In the genomic region with DNA sequence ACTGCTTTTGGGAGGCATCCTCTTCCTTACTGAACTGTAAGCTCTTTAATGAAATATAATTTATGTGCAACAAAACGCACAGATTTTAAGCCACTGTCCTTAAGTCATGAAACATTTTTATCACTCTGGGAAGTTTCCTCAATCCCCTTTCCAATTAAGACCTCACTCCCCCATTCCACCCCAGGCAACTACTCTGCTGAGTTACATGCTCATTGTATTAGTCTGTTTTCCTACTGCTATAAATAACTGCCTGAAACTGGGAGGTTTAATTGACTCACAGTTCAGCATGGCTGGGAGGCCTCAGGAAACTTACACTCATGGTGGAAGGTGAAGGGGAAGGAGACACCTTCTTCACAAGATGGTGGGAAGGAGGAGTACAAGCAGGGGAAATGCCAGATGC, we compare ENCODE assay signal across 20 cellular contexts. TPM values are rescaled to one million over a fixed set of nuclear protein-coding genes. Genes with fewer than 3 reads are reported as not detected.
DNase-seq lines count a peak whose midpoint lies in the region; ATAC-seq, FAIRE-seq and TF ChIP-seq lines count a peak whose summit lies in the region.
"Had no signal": no experiment of that assay in that cellular context is flagged by ENCODE, and none has a peak within 500 bp of the region (broad histone marks: within the 10 kb centered on the region; RNA-seq: fewer than 3 reads in every experiment).

No MANE protein-coding gene starts in this region.

- no peak overlapping the region for H2BK5ac ChIP-seq in mesenchymal stem cell (ENCODE audit: low read depth, low read length, poor library complexity, severe bottlenecking)

- no peak overlapping the region for H2AFZ ChIP-seq in mesenchymal stem cell (ENCODE audit: low read depth, low read length)

- H3K4me3 Mint-ChIP-seq in HFFc6 (no peak overlapping the region), chondrocyte (ENCODE audit: unreplicated experiment) (no peak overlapping the region)
- H3K4me3 Mint-ChIP-seq: CD4-positive, alpha-beta T cell; H9 had no signal

- intact Hi-C loops in pancreas (cut with DNase I), result no loop called here

- peak overlapping the region; percentile 71 for H3K27ac Mint-ChIP-seq in HFFc6
- peak overlapping the region; percentile 19 for H3K27ac Mint-ChIP-seq in chondrocyte (ENCODE audit: unreplicated experiment)
- H3K27ac Mint-ChIP-seq: CD4-positive, alpha-beta T cell; H9 had no signal

- TF ChIP-seq CTCF in HFFc6 (IDR thresholded peaks at IDR 0.05), result no peak
- no peak for TF ChIP-seq CTCF in chondrocyte (IDR thresholded peaks at IDR 0.05)
- TF ChIP-seq CTCF in pancreas (IDR thresholded peaks at IDR 0.05), result no peak

- no peak overlapping the region for H2BK15ac ChIP-seq in mesenchymal stem cell (ENCODE audit: low read depth, poor library complexity, severe bottlenecking)

- peak overlapping the region; percentile 16 to 43 for H3K18ac ChIP-seq in mesenchymal stem cell (ENCODE audit: low read depth in 1 of 2, low read length in 2 of 2)

- H4K8ac ChIP-seq in mesenchymal stem cell (ENCODE audit: low read length), result no peak overlapping the region

- FAIRE-seq in pancreas (lab: Jason Lieb, UNC), result no peak
- FAIRE-seq: A549, D721Med, GM12878, H1, K562 had no signal

- peak overlapping the region in 1 of 2 experiments; percentile 54 for H2BK12ac ChIP-seq in mesenchymal stem cell (ENCODE audit: low read length in 2 of 2)

- H3K79me1 ChIP-seq in mesenchymal stem cell (replicated peaks; ENCODE audit: low read length, poor library complexity, severe bottlenecking), result no peaks in the 10 kb centered on the region

- no peak overlapping the region for H2AK5ac ChIP-seq in mesenchymal stem cell (ENCODE audit: low read length, severe bottlenecking)

- no peak overlapping the region for H3K4ac ChIP-seq in mesenchymal stem cell (ENCODE audit: low read depth in 1 of 2, low read length in 2 of 2)

- no peak overlapping the region for H2BK120ac ChIP-seq in mesenchymal stem cell (ENCODE audit: low read depth, low read length)

- H3K36me3 Mint-ChIP-seq in HFFc6 (ENCODE audit: low read depth) (peaks cover 25% of the 10 kb centered on the region), chondrocyte (ENCODE audit: low read depth) (peaks cover 3% of the 10 kb centered on the region)

- H3K4me1 Mint-ChIP-seq in HFFc6 (ENCODE audit: low read depth), result peaks cover 83% of the 10 kb centered on the region
- peaks cover 77% of the 10 kb centered on the region for H3K4me1 Mint-ChIP-seq in chondrocyte (ENCODE audit: low read depth)
- H3K4me1 Mint-ChIP-seq: H9 had no signal

- H3K9ac ChIP-seq in mesenchymal stem cell (ENCODE audit: low read length), result no peak overlapping the region

- DNase-seq in EH (ENCODE audit: low read depth) (peak; percentile 83), HFFc6 (peak; percentile 24), chondrocyte (ENCODE audit: low spot score) (no peak), mesenchymal stem cell (peak; percentile 24), GDM1 (lab: John Stamatoyannopoulos, UW) (no peak), NCI-H1417 treated with DMSO at 0.1 percent for 48 hours (lab: John Stamatoyannopoulos, UW) (no peak), pancreas (no peak), NCI-H1436 (lab: John Stamatoyannopoulos, UW) (no peak)
- DNase-seq: AML-193; Caco-2; CD4-positive, alpha-beta T cell; H9 had no signal

- no peak overlapping the region for H3K4me2 ChIP-seq in mesenchymal stem cell (ENCODE audit: low read length, poor library complexity, severe bottlenecking)
- H3K4me2 ChIP-seq: A549 had no signal

- H3K23ac ChIP-seq in mesenchymal stem cell (ENCODE audit: low read length in 2 of 2), result no peak overlapping the region

- 100% methylated on average over 1 of the region's 1 CpG for WGBS in mesenchymal stem cell
- WGBS in pancreas, 2 donors, result 92 to 97% methylated on average over 1 of the region's 1 CpG

- H4K91ac ChIP-seq in mesenchymal stem cell (ENCODE audit: low read length), result no peak overlapping the region

- H3K27me3 ChIP-seq in mesenchymal stem cell (ENCODE audit: control insufficient read depth in 1 of 2, insufficient read depth in 1 of 2, low read length in 2 of 2) (no peaks in the 10 kb centered on the region), pancreas (no peaks in the 10 kb centered on the region)

- no peaks in the 10 kb centered on the region for H3K4me1 ChIP-seq in mesenchymal stem cell (ENCODE audit: control insufficient read depth, insufficient read depth, low read depth, low read length)
- H3K4me1 ChIP-seq in pancreas, result no peaks in the 10 kb centered on the region
- H3K4me1 ChIP-seq: A549, Caco-2 had no signal

- H3K14ac ChIP-seq in mesenchymal stem cell (ENCODE audit: low read length in 2 of 2), result no peak overlapping the region

- H3K27ac ChIP-seq in mesenchymal stem cell (ENCODE audit: low read length, poor library complexity, severe bottlenecking) (no peak overlapping the region), pancreas (no peak overlapping the region)
- H3K27ac ChIP-seq: 22Rv1, A549, C4-2B had no signal

- peaks cover 4% of the 10 kb centered on the region; the same call in 1 of the 2 replicates for H3K9me3 Mint-ChIP-seq in HFFc6
- H3K9me3 Mint-ChIP-seq in chondrocyte (ENCODE audit: low read depth), result peaks cover 22% of the 10 kb centered on the region
- H3K9me3 Mint-ChIP-seq: CD4-positive, alpha-beta T cell; H9 had no signal

- ATAC-seq in pancreas, result no peak
- ATAC-seq: A549, GM12878, K562 had no signal

- H3K36me3 ChIP-seq in mesenchymal stem cell (ENCODE audit: control insufficient read depth in 1 of 2, insufficient read depth in 2 of 2, low read depth in 1 of 2, low read length in 2 of 2) (no peaks in the 10 kb centered on the region), pancreas (no peaks in the 10 kb centered on the region)

- peaks cover 2% of the 10 kb centered on the region; the same call in 1 of the 2 replicates for H3K27me3 Mint-ChIP-seq in HFFc6 (ENCODE audit: insufficient read depth)
- no peaks in the 10 kb centered on the region for H3K27me3 Mint-ChIP-seq in chondrocyte (ENCODE audit: low read depth)

- H3K9me3 ChIP-seq in mesenchymal stem cell (ENCODE audit: control insufficient read depth, low read length) (no peaks in the 10 kb centered on the region), pancreas (no peaks in the 10 kb centered on the region)
- H3K9me3 ChIP-seq: A549, Caco-2 had no signal

- H3K4me3 ChIP-seq in mesenchymal stem cell (ENCODE audit: insufficient read depth in 1 of 2, low read depth in 1 of 2, low read length in 2 of 2) (no peak overlapping the region), pancreas (no peak overlapping the region)
- H3K4me3 ChIP-seq: A549, GM12878, K562 had no signal

RNA-seq across cellular contexts. Expression of a gene that starts 46.5 kb away (rescaled TPM):
- 10 to 100 TPM in 1 of 6 experiments, 1 to 10 TPM in 5; 4.6 to 10.5 (median 5.0) TPM for total RNA-seq in HFFc6 (2021; fragmentation: NEBNext Ultra II Directional; extraction: Animal tissue kit (Norgen Biotek cat#: 25700))
- 7.4 to 23.2 TPM (median 22.3 TPM) in 3 replicates for total RNA-seq in chondrocyte
- polyA plus RNA-seq in mesenchymal stem cell (2013, experiment 1 of 2), result 46.9 TPM
- 47.3 TPM for polyA plus RNA-seq in mesenchymal stem cell (2013, experiment 2 of 2)
- total RNA-seq in pancreas, result 10 to 100 TPM in 1 of 6 donors, 1 to 10 TPM in 4, under 1 TPM in 1; 0.75 to 25.2 (median 2.1) TPM
- polyA plus RNA-seq in pancreas, result 1 to 10 TPM; 1.9 to 2.8 TPM
- total RNA-seq: Caco-2; CD4-positive, alpha-beta T cell; GM12878; HT1080; K562 had no signal
- polyA plus RNA-seq: K562 had no signal

Comparison
In these comparisons a context has a peak if more than half of its experiments do, and no peak if none do; other contexts are left out.
1. DNase-seq: peak in EH (single experiment), HFFc6 (single experiment) and mesenchymal stem cell (single experiment); none in chondrocyte (single experiment), GDM1 (single experiment), NCI-H1417 treated with DMSO at 0.1 percent for 48 hours (single experiment), pancreas (0 of 6) and NCI-H1436 (single experiment).